Comparison of ENCODE assay signal across 29 cellular contexts in the genomic region with DNA sequence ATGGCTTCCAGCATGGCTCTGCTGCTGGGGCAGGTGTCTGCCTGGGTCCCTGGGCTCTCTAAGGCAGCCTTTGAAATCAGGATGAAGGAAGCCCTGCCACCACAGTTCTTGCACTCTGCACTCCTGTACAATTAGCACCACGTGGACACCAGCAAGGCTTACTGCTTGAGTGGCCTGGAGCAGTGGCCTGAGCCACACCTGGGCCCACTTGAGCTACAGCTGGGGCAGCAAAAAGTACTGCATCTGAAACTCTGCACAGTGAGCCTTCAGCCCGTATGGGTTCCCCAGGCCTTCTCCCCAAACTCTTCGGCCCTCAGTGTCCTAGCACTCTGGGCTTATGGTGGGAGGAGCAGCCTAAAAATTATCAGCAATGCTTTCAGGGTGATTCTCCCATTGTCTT. TPM values are rescaled to one million over a fixed set of nuclear protein-coding genes. Genes with fewer than 3 reads are reported as not detected.
DNase-seq lines count a peak whose midpoint lies in the region; ATAC-seq, FAIRE-seq and TF ChIP-seq lines count a peak whose summit lies in the region.
"Had no signal": no experiment of that assay in that cellular context is flagged by ENCODE, and none has a peak within 500 bp of the region (broad histone marks: within the 10 kb centered on the region; RNA-seq: fewer than 3 reads in every experiment).

No MANE protein-coding gene starts in this region.

- peak; percentile 62 for ATAC-seq in GM18867 (IDR thresholded peaks at IDR 0.05; ENCODE audit: unreplicated experiment)
- ATAC-seq in HG02852 (IDR thresholded peaks at IDR 0.05; ENCODE audit: unreplicated experiment): peak; percentile 65
- peak; percentile 64 for ATAC-seq in GM12878
- ATAC-seq in stimulated activated memory B cell treated with anti-CD40 and anti-IgM and Interleukin-4, amounts not matched to agents 10 μg/mL and 1 μg/mL and 100 μg/mL, for 72 hours: no peak
- no peak for ATAC-seq in HG03342 (IDR thresholded peaks at IDR 0.05; ENCODE audit: unreplicated experiment)
- ATAC-seq in HG03196 (IDR thresholded peaks at IDR 0.05; ENCODE audit: unreplicated experiment): no peak
- ATAC-seq: activated CD8-positive, alpha-beta T cell treated with anti-CD3 and anti-CD28 coated beads, Interleukin-2, amount 10 ng/mL, durations not matched to agents 7 days and 5 days; gastroesophageal sphincter; left cardiac atrium had no signal

- SMC1A ChIA-PET in GM12878 (lab: Charles Lee; ENCODE audit: uncharacterized antibody, unreplicated experiment): no interaction called here

- no peaks in the 10 kb centered on the region for H3K79me2 ChIP-seq in GM12878 (ENCODE audit: control insufficient read depth, insufficient read depth, low read length)

- RAD21 ChIA-PET in GM12878 (lab: Charles Lee; ENCODE audit: unreplicated experiment): interaction anchor here (1.1 kb wide), 1 partner anchor 8 kb away, joined by 3 read pairs; a partner anchor contains a TSS

- no peaks in the 10 kb centered on the region for H3K27me3 ChIP-seq in GM12878 (replicated peaks in 1 of 2; ENCODE audit: control insufficient read depth in 2 of 2, insufficient read depth in 2 of 2, low read length in 1 of 2)
- H3K27me3 ChIP-seq: esophagus muscularis mucosa, gastroesophageal sphincter had no signal

- CTCF ChIA-PET in GM12878 (lab: Yijun Ruan, JAX): no interaction called here

- no peak overlapping the region for H3K4me3 ChIP-seq in GM12878
- H3K4me3 ChIP-seq: esophagus muscularis mucosa, gastroesophageal sphincter, GM23248, prostate gland, SK-N-MC, smooth muscle cell had no signal

- 0 out of 2 replicates have a peak overlapping the region, but pooled peaks have one; percentile 10 for H3K9ac ChIP-seq in GM12878 (ENCODE audit: control insufficient read depth, insufficient read depth, low read length)
- H3K9ac ChIP-seq: GM23248 had no signal

- POLR2A ChIA-PET in GM12878 (lab: Charles Lee): no interaction called here

- no peak for TF ChIP-seq CTCF in GM12878 (IDR thresholded peaks at IDR 0.05 in 2 of 3, conservative IDR thresholded peaks at IDR 0.05 in 1 of 3; ENCODE audit: control insufficient read depth in 2 of 3, extremely low read depth in 1 of 3, insufficient read depth in 1 of 3, low read depth in 3 of 3, low read length in 3 of 3)

- TF ChIP-seq POLR2A in GM12878 (IDR thresholded peaks at IDR 0.05; ENCODE audit: low read depth, low read length): no peak

- H3K9me3 Mint-ChIP-seq in stimulated activated memory B cell treated with anti-CD40 and anti-IgM and Interleukin-4, amounts not matched to agents 10 μg/mL and 1 μg/mL and 100 μg/mL, for 72 hours: no peaks in the 10 kb centered on the region
- H3K9me3 Mint-ChIP-seq: activated naive CD4-positive, alpha-beta T cell treated with anti-CD3 and anti-CD28 coated beads, Interleukin-2, amount 10 ng/mL, durations not matched to agents 7 days and 5 days; activated T-cell treated with anti-CD3 and anti-CD28 coated beads, Interleukin-2, amount 50 U/mL, for 24 hours; IgD-negative memory B cell; neural crest cell had no signal

- H3K4me1 ChIP-seq in GM12878 (ENCODE audit: control insufficient read depth, insufficient read depth, low read length): peaks cover 17% of the 10 kb centered on the region
- H3K4me1 ChIP-seq: esophagus muscularis mucosa, gastroesophageal sphincter, prostate gland had no signal

- BruUV-seq in GM12878 (replicated peaks; lab: Mats Ljungman, UMichigan): no TSS peak

- H2AFZ ChIP-seq in GM12878 (ENCODE audit: control insufficient read depth, low read depth, low read length): peak overlapping the region; percentile 6
- H2AFZ ChIP-seq: GM23248 had no signal

- no peaks in the 10 kb centered on the region for H3K27me3 Mint-ChIP-seq in stimulated activated memory B cell treated with anti-CD40 and anti-IgM and Interleukin-4, amounts not matched to agents 10 μg/mL and 1 μg/mL and 100 μg/mL, for 72 hours
- H3K27me3 Mint-ChIP-seq: activated T-cell treated with anti-CD3 and anti-CD28 coated beads, Interleukin-2, amount 50 U/mL, for 24 hours; IgD-negative memory B cell had no signal

- peak overlapping the region; percentile 64 for H3K27ac Mint-ChIP-seq in stimulated activated memory B cell treated with anti-CD40 and anti-IgM and Interleukin-4, amounts not matched to agents 10 μg/mL and 1 μg/mL and 100 μg/mL, for 72 hours
- H3K27ac Mint-ChIP-seq: activated CD8-positive, alpha-beta T cell treated with anti-CD3 and anti-CD28 coated beads, Interleukin-2, amount 10 ng/mL, durations not matched to agents 7 days and 5 days; activated naive CD4-positive, alpha-beta T cell treated with anti-CD3 and anti-CD28 coated beads, Interleukin-2, amount 10 ng/mL, durations not matched to agents 7 days and 5 days; activated T-cell treated with anti-CD3 and anti-CD28 coated beads, Interleukin-2, amount 50 U/mL, for 24 hours had no signal

- H3K4me1 Mint-ChIP-seq in stimulated activated memory B cell treated with anti-CD40 and anti-IgM and Interleukin-4, amounts not matched to agents 10 μg/mL and 1 μg/mL and 100 μg/mL, for 72 hours: peaks cover 21% of the 10 kb centered on the region
- H3K4me1 Mint-ChIP-seq: activated naive CD4-positive, alpha-beta T cell treated with anti-CD3 and anti-CD28 coated beads, Interleukin-2, amount 10 ng/mL, durations not matched to agents 7 days and 5 days; neural crest cell had no signal

- no peaks in the 10 kb centered on the region for H4K20me1 ChIP-seq in GM12878 (ENCODE audit: control insufficient read depth, insufficient read depth)

- H3K27ac ChIP-seq in GM12878 (ENCODE audit: control insufficient read depth, insufficient read depth): peak overlapping the region; percentile 17; the same call in 1 of the 2 replicates
- H3K27ac ChIP-seq: esophagus muscularis mucosa, gastroesophageal sphincter, GM23248, prostate gland, SK-N-MC had no signal

- 22% methylated on average over 3 of the region's 3 CpGs for WGBS in GM12878 (ENCODE audit: insufficient coverage, insufficient replicate concordance, low lambda C conversion rate, missing lambda C conversion rate)

- no peaks in the 10 kb centered on the region; the same call in 2 of the 3 replicates for H3K9me3 ChIP-seq in GM12878 (replicated peaks; ENCODE audit: control insufficient read depth, insufficient read depth, low read length)
- H3K9me3 ChIP-seq: esophagus muscularis mucosa, gastroesophageal sphincter, prostate gland had no signal

- peak; percentile 7 for FAIRE-seq in GM12878 (lab: Jason Lieb, UNC)
- FAIRE-seq: RCC 7860 had no signal

- intact Hi-C loops in GM12878 (cut with micrococcal nuclease; ENCODE audit: unreplicated experiment): no loop called here

- H3K4me3 Mint-ChIP-seq in stimulated activated memory B cell treated with anti-CD40 and anti-IgM and Interleukin-4, amounts not matched to agents 10 μg/mL and 1 μg/mL and 100 μg/mL, for 72 hours: no peak overlapping the region
- H3K4me3 Mint-ChIP-seq: activated CD8-positive, alpha-beta T cell treated with anti-CD3 and anti-CD28 coated beads, Interleukin-2, amount 10 ng/mL, durations not matched to agents 7 days and 5 days; activated naive CD4-positive, alpha-beta T cell treated with anti-CD3 and anti-CD28 coated beads, Interleukin-2, amount 10 ng/mL, durations not matched to agents 7 days and 5 days; activated T-cell treated with anti-CD3 and anti-CD28 coated beads, Interleukin-2, amount 50 U/mL, for 24 hours; neural crest cell had no signal

- no peak for TF ChIP-seq RAD21 in GM12878 (IDR thresholded peaks at IDR 0.05; ENCODE audit: insufficient read depth, low read depth, low read length)

- peak overlapping the region; percentile 71 for H3K4me2 ChIP-seq in GM12878 (ENCODE audit: control insufficient read depth, insufficient read depth)
- H3K4me2 ChIP-seq: smooth muscle cell had no signal

- H3K36me3 Mint-ChIP-seq in stimulated activated memory B cell treated with anti-CD40 and anti-IgM and Interleukin-4, amounts not matched to agents 10 μg/mL and 1 μg/mL and 100 μg/mL, for 72 hours: no peaks in the 10 kb centered on the region
- H3K36me3 Mint-ChIP-seq: activated naive CD4-positive, alpha-beta T cell treated with anti-CD3 and anti-CD28 coated beads, Interleukin-2, amount 10 ng/mL, durations not matched to agents 7 days and 5 days; IgD-negative memory B cell had no signal

- TF ChIP-seq EP300 in GM12878 (IDR thresholded peaks at IDR 0.05; ENCODE audit: borderline replicate concordance in 1 of 2, control insufficient read depth in 1 of 2, low read depth in 2 of 2, low read length in 2 of 2): no peak

- H3K36me3 ChIP-seq in GM12878 (ENCODE audit: control insufficient read depth in 2 of 2, insufficient read depth in 2 of 2, low read length in 1 of 2): no peaks in the 10 kb centered on the region
- H3K36me3 ChIP-seq: esophagus muscularis mucosa, gastroesophageal sphincter, prostate gland had no signal

- in situ Hi-C loops in GM12878 (cut with MboI): no loop called here

- no peak for DNase-seq in GM12878 (ENCODE audit: low read depth, low spot score)
- no peak for DNase-seq in HPDE6-E6E7 (ENCODE audit: extremely low spot score)
- DNase-seq: activated CD8-positive, alpha-beta T cell treated with anti-CD3 and anti-CD28 coated beads, Interleukin-2, amount 10 ng/mL, durations not matched to agents 7 days and 5 days; activated naive CD4-positive, alpha-beta T cell treated with anti-CD3 and anti-CD28 coated beads, Interleukin-2, amount 10 ng/mL, durations not matched to agents 7 days and 5 days; activated T-cell treated with anti-CD3 and anti-CD28 coated beads, Interleukin-2, amount 50 U/mL, for 24 hours; anterior cingulate cortex; central memory CD4-positive, alpha-beta T cell; DMS79 treated with DMSO at 0.1 percent for 48 hours; effector CD8-positive, alpha-beta T cell; GM23248; left cardiac atrium; midbrain; NCI-H187; NCI-H226; stimulated activated CD4-positive, alpha-beta T cell treated with anti-CD3 and anti-CD28 coated beads, Interleukin-4, amount 100 ng/mL, for 24 hours; T-helper 9 cell had no signal

RNA-seq across cellular contexts. Expression of a gene that starts 8.0 kb away (rescaled TPM):
- 9.5 and 11.1 TPM in 2 replicates for total RNA-seq in GM12878 (2013; cell fraction: nucleolus; rRNA removed)
- total RNA-seq in GM12878 (2014; rRNA removed): 19.9 and 24.2 TPM in 2 replicates
- total RNA-seq in GM12878 (2014; rRNA removed; fragmentation: Illumina TruSeq; extraction: Trizol): 27.3 and 29.7 TPM in 2 replicates
- 31.1 and 31.7 TPM in 2 replicates for total RNA-seq in GM12878 (2021)
- 12.8 TPM for polyA plus RNA-seq in GM12878 (2011; ENCODE audit: low read depth)
- polyA plus RNA-seq in GM12878 (2011; rRNA removed): 42.1 and 56.6 TPM in 2 replicates
- 13.4 and 15.4 TPM in 2 replicates for polyA plus RNA-seq in GM12878 (2011; cell fraction: cytosol; rRNA removed)
- 7.3 and 8.5 TPM in 2 replicates for polyA plus RNA-seq in GM12878 (2011; cell fraction: nucleus; rRNA removed)
- polyA plus RNA-seq in GM12878 (2012): 14.0 and 16.5 TPM in 2 replicates
- 33.3 and 37.2 TPM in 2 replicates for polyA plus RNA-seq in GM12878 (2014; fragmentation: Illumina TruSeq; extraction: Trizol)
- 10 to 100 TPM; 61.2 to 66.5 TPM for polyA plus RNA-seq in GM12878 (2014; fragmentation: Nextera tagmentation; extraction: Ambion mirVana)
- 17.3 and 18.9 TPM in 2 replicates for polyA plus RNA-seq in GM12878 (2014; rRNA removed)
- 10 to 100 TPM; 48.5 to 53.1 TPM for polyA plus RNA-seq in GM12878 (2016; fragmentation: Nextera tagmentation; extraction: Ambion mirVana)
- polyA minus RNA-seq in GM12878 (2011; rRNA and poly(A)+ RNA removed): 13.0 and 30.0 TPM in 2 replicates
- 4.9 and 6.0 TPM in 2 replicates for polyA minus RNA-seq in GM12878 (2011; cell fraction: cytosol; rRNA and poly(A)+ RNA removed)
- 1.3 and 5.8 TPM in 2 replicates for polyA minus RNA-seq in GM12878 (2011; cell fraction: nucleus; rRNA and poly(A)+ RNA removed)

RNA-seq across cellular contexts. Expression of a gene that starts 24.6 kb away (rescaled TPM):
- total RNA-seq in GM12878 (2013; cell fraction: nucleolus; rRNA removed): 2.5 and 2.8 TPM in 2 replicates
- total RNA-seq in GM12878 (2014; rRNA removed) (2.7 and 2.8 TPM in 2 replicates), GM12878 (2014; rRNA removed; fragmentation: Illumina TruSeq; extraction: Trizol) (3.5 and 3.7 TPM in 2 replicates), GM12878 (2021) (3.6 and 4.0 TPM in 2 replicates)
- polyA plus RNA-seq in GM12878 (2011; ENCODE audit: low read depth): 3.6 TPM
- polyA plus RNA-seq in GM12878 (2011; rRNA removed) (0.73 and 0.84 TPM in 2 replicates), GM12878 (2014; fragmentation: Illumina TruSeq; extraction: Trizol) (3.5 and 3.9 TPM in 2 replicates), GM12878 (2014; fragmentation: Nextera tagmentation; extraction: Ambion mirVana) (under 1 TPM; 0.55 to 0.72 TPM), GM12878 (2014; rRNA removed) (2.1 and 2.9 TPM in 2 replicates), GM12878 (2016; fragmentation: Nextera tagmentation; extraction: Ambion mirVana) (under 1 TPM; 0.53 to 0.71 TPM)
- polyA plus RNA-seq in GM12878 (2011; cell fraction: cytosol; rRNA removed): 0.55 and 0.70 TPM in 2 replicates
- polyA plus RNA-seq in GM12878 (2011; cell fraction: nucleus; rRNA removed): 0.76 and 1.0 TPM in 2 replicates
- polyA plus RNA-seq in GM12878 (2012): 3.4 and 3.9 TPM in 2 replicates
- 1.3 and 2.0 TPM in 2 replicates for polyA minus RNA-seq in GM12878 (2011; rRNA and poly(A)+ RNA removed)
- 0.62 and 1.7 TPM in 2 replicates for polyA minus RNA-seq in GM12878 (2011; cell fraction: cytosol; rRNA and poly(A)+ RNA removed)
- polyA minus RNA-seq in GM12878 (2011; cell fraction: nucleus; rRNA and poly(A)+ RNA removed): 0.48 and 0.86 TPM in 2 replicates

Comparison
In these comparisons a context has a peak if more than half of its experiments do, and no peak if none do; other contexts are left out.
1. ATAC-seq: peak in GM18867 (single experiment), HG02852 (single experiment) and GM12878 (single experiment); none in stimulated activated memory B cell treated with anti-CD40 and anti-IgM and Interleukin-4, amounts not matched to agents 10 μg/mL and 1 μg/mL and 100 μg/mL, for 72 hours (single experiment), HG03342 (single experiment) and HG03196 (single experiment).